15 cellular contexts compared by ENCODE assay signal in the genomic region with DNA sequence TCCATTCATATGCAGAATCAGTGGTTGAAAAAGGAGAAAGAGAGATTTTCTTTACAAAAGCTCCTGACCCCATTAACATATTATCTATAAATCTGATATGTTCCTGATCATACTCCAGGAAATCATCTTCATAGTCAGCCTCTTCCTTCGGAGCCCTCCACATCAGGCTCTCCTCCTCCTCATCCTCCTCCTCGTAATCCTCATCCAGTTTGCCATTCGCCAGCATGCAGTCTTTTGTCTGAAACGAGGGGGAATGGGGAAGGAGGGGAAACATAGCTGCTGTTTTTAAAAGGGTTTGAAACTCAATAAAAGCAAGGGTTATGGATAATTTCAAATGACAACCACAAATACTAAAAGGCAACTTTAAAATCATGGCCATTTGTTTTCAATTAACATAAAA.
DNase-seq lines count a peak whose midpoint lies in the region; ATAC-seq and TF ChIP-seq lines count a peak whose summit lies in the region.
"Had no signal": no experiment of that assay in that cellular context is flagged by ENCODE, and none has a peak within 500 bp of the region (broad histone marks: within the 10 kb centered on the region; RNA-seq: fewer than 3 reads in every experiment).

No MANE protein-coding gene starts in this region.

- peak; percentile 25 for DNase-seq in SK-N-DZ (ENCODE audit: low spot score)
- no peak for DNase-seq in caudate nucleus (lab: John Stamatoyannopoulos, UW)
- no peak for DNase-seq in neural crest cell (ENCODE audit: low read depth, low spot score)
- DNase-seq in NCI-H82 treated with DMSO at 0.1 percent for 48 hours (lab: John Stamatoyannopoulos, UW; ENCODE audit: unreplicated experiment): no peak
- DNase-seq in effector CD8-positive, alpha-beta T cell (lab: John Stamatoyannopoulos, UW): no peak
- DNase-seq: AML-193, KG1, MV-4-11, NCI-H1694 treated with DMSO at 0.1 percent for 48 hours, NCI-H510A, NCI-H748 treated with DMSO at 0.1 percent for 48 hours, SHP77 had no signal

- H3K4me3 Mint-ChIP-seq in neural crest cell: peak overlapping the region; percentile 47

- no peak for ATAC-seq in HG02938 (IDR thresholded peaks at IDR 0.05; ENCODE audit: unreplicated experiment)

- peaks cover 10% of the 10 kb centered on the region for H3K36me3 Mint-ChIP-seq in neural crest cell (ENCODE audit: low read depth)

- TF ChIP-seq CTCF in neural crest cell (conservative IDR thresholded peaks at IDR 0.05): no peak

- peak overlapping the region; percentile 90 for H3K27ac Mint-ChIP-seq in neural crest cell (ENCODE audit: unreplicated experiment)

- H3K9me3 Mint-ChIP-seq in neural crest cell: no peaks in the 10 kb centered on the region

- H3K27me3 Mint-ChIP-seq in neural crest cell (ENCODE audit: low read depth): no peaks in the 10 kb centered on the region

- peak overlapping the region; percentile 53 for H3K27ac ChIP-seq in caudate nucleus (ENCODE audit: low read depth, low read length)
- peak overlapping the region; percentile 66 for H3K27ac ChIP-seq in temporal lobe (ENCODE audit: low read depth, low read length)
- H3K27ac ChIP-seq: C4-2B had no signal

- peaks cover 41% of the 10 kb centered on the region for H3K4me1 Mint-ChIP-seq in neural crest cell
